ENCODE assay signal across 8 cellular contexts in the genomic region with DNA sequence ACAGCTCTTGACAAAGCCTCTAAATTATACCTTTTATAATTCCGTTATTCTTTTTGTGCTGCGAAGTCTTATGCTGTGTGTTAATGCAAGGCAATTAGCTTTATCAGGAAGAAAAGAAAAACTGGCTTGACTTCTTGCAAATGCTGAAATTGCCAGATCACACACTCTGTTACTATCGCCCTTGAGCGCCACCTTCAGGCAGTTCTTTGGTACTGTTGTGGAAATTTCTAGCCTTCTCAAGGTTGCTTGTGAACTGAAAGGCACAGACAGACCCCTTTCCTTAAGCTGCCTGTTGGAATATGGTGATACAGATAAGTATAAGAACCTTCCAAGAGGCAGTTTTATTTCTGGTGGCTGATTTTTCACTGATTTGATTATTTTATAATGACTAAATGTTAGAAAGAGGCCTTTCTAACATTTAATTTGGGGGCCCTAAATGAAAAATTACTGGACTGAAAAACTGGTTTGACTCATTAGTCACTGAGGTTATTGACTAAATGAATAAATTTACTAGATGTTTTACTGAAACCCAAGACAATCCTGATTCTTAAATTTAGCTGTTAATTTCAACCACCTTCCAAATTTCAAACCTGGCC.
DNase-seq lines count a peak whose midpoint lies in the region; ATAC-seq, FAIRE-seq and TF ChIP-seq lines count a peak whose summit lies in the region.

No MANE protein-coding gene starts in this region.

- H3K4me3 ChIP-seq in AG04449 (ENCODE audit: low read depth, low read length) (no peak overlapping the region), pancreas (no peak overlapping the region)

- intact Hi-C loops in pancreas (cut with DNase I), result loop anchor here in 1 of 3 donors (10.0 kb wide), 1 partner anchor 246 kb away; no protein-coding TSS in a partner anchor

- H3K27me3 ChIP-seq in pancreas, result no peaks in the 10 kb centered on the region

- ATAC-seq in GM18505 (IDR thresholded peaks at IDR 0.05; ENCODE audit: unreplicated experiment), result peak; percentile 54
- peak; percentile 75 to 96 (median 88) for ATAC-seq in pancreas

- TF ChIP-seq POLR2A in GM18505 (IDR thresholded peaks at IDR 0.05; ENCODE audit: borderline replicate concordance, extremely low read depth, insufficient read depth, insufficient read length), result no peak

- H3K9me3 ChIP-seq in pancreas, result no peaks in the 10 kb centered on the region

- H3K27ac ChIP-seq in pancreas, result no peak overlapping the region

- H3K4me1 ChIP-seq in pancreas, result no peaks in the 10 kb centered on the region

- TF ChIP-seq CTCF in AG04449 (IDR thresholded peaks at IDR 0.05; ENCODE audit: insufficient read depth, low read length, missing control alignments) (peak; percentile 77), pancreas (IDR thresholded peaks at IDR 0.05) (peak; percentile 62 to 83 (median 65))

- no peaks in the 10 kb centered on the region for H3K36me3 ChIP-seq in pancreas

- FAIRE-seq in frontal cortex (lab: Jason Lieb, UNC) (no peak), pancreas (lab: Jason Lieb, UNC) (no peak)

- WGBS in pancreas, 2 donors, result 8 to 9% methylated on average over 4 of the region's 4 CpGs

- DNase-seq in AG04449 (ENCODE audit: low read depth, low spot score) (no peak), HuH-7.5 (ENCODE audit: low spot score) (peak; percentile 10), SHP77 treated with DMSO at 0.1 percent for 48 hours (lab: John Stamatoyannopoulos, UW) (peak; percentile 4), frontal cortex (ENCODE audit: low spot score in 2 of 2) (peak; percentile 4 to 33), pancreas (peak in 5 of 6 donors; percentile 46 to 72 (median 56)), ureter (ENCODE audit: low spot score) (peak; percentile 71)
- DNase-seq in activated effector memory CD4-positive, alpha-beta T cell treated with anti-CD3 and anti-CD28 coated beads, Interleukin-2, amount 50 U/mL, for 16 hours, result peak; percentile 90

- POLR2A ChIA-PET in AG04449 (lab: Yijun Ruan, JAX), result interaction anchor here (0.7 kb wide), 1 partner anchor 581 kb away, joined by 3 read pairs; no protein-coding TSS in a partner anchor

- CTCF ChIA-PET in AG04449 (lab: Yijun Ruan, JAX), result interaction anchor here (0.6 to 11.1 kb wide), 49 partner anchors 8 to 1067 kb away, joined by 3 to 325 read pairs (median 4); a partner anchor contains a TSS
